ENCODE assay signal across 7 cellular contexts in the genomic region with DNA sequence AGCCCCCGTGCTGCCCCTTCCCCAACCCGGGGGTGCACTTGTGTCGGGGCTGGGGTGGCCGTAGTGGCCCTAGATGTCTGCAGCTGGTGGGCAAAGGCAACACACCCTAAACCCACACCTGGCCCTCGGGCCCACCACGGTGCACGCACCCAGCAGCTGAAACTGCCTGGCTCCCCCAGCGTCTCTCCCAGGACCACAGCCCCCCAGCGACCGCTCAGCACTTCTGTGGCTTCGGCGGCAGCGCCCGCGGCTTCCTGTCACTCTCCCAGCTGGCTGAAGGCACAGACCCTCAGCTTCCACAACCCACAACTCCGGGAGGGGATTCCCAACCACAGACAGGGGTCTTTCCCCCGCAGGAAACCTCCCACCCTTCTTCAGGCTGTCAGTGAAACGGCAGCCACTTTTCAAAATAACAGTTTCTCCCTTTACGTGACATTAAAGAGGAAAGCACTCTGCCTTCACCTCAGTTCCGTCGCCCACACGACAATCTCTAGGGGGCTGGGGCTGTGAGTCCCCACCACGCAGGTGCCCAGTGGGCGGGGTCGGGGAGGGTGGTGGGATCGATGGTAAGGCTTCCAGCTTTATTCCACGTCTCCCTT. TPM values are rescaled to one million over a fixed set of nuclear protein-coding genes. Genes with fewer than 3 reads are reported as not detected.
A peak's percentile ranks its signal among the peaks of the same experiment; 100 is the strongest.
DNase-seq lines count a peak whose midpoint lies in the region; ATAC-seq and TF ChIP-seq lines count a peak whose summit lies in the region.

No MANE protein-coding gene starts in this region.

- intact Hi-C loops in mammary epithelial cell (cut with micrococcal nuclease) = no loop called here

- no peaks in the 10 kb centered on the region for H3K79me2 ChIP-seq in mammary epithelial cell (ENCODE audit: insufficient read depth, low read length)

- no peak for TF ChIP-seq POLR2A in suprapubic skin (IDR thresholded peaks at IDR 0.05)

- H3K9me3 ChIP-seq in muscle layer of duodenum (ENCODE audit: control insufficient read depth in 1 of 2, low read length in 2 of 2) = peaks cover 3 to 4% of the 10 kb centered on the region in 2 donors
- no peaks in the 10 kb centered on the region for H3K9me3 ChIP-seq in suprapubic skin
- H3K9me3 ChIP-seq in mammary epithelial cell (replicated peaks; ENCODE audit: insufficient read depth, low read length) = peaks cover 19% of the 10 kb centered on the region

- H3K27ac ChIP-seq in muscle layer of duodenum (ENCODE audit: low read length) (peak overlapping the region; percentile 82), suprapubic skin (peak overlapping the region; percentile 85), mammary epithelial cell (ENCODE audit: insufficient read depth, low read depth, low read length) (no peak overlapping the region)

- dilution Hi-C loops in mammary epithelial cell (cut with HindIII; ENCODE audit: low sequenced_read_pairs) = loop anchor here (25.0 kb wide), 1 partner anchor 470 kb away; no protein-coding TSS in a partner anchor

- no peak overlapping the region for H2AFZ ChIP-seq in mammary epithelial cell (ENCODE audit: low read depth, low read length)

- H3K4me2 ChIP-seq in mammary epithelial cell (ENCODE audit: insufficient read depth, low read depth, low read length) = no peak overlapping the region

- H3K36me3 ChIP-seq in muscle layer of duodenum (ENCODE audit: control insufficient read depth in 1 of 2, insufficient read depth in 2 of 2, low read length in 2 of 2) (no peaks in the 10 kb centered on the region), suprapubic skin (no peaks in the 10 kb centered on the region), mammary epithelial cell (ENCODE audit: insufficient read depth, low read length) (no peaks in the 10 kb centered on the region)

- ATAC-seq in T-cell (replicated peaks in 1 of 4) (peak in 3 of 4 experiments; percentile 28 to 73 (median 39)), HG03108 (IDR thresholded peaks at IDR 0.05; ENCODE audit: unreplicated experiment) (no peak)

- in situ Hi-C loops in mammary epithelial cell (cut with MboI; ENCODE audit: low sequenced_read_pairs in 2 of 2) = no loop called here

- H3K27me3 Mint-ChIP-seq in T-cell (peaks cover 19 to 42% of the 10 kb centered on the region in 2 donors), chondrocyte (ENCODE audit: low read depth) (no peaks in the 10 kb centered on the region)

- TF ChIP-seq EP300 in suprapubic skin (IDR thresholded peaks at IDR 0.05) = no peak

- WGBS in suprapubic skin = 56% methylated on average over 27 of the region's 27 CpGs
- WGBS in mammary epithelial cell (ENCODE audit: low coverage, missing lambda C conversion rate) = 98% methylated on average over 7 of the region's 27 CpGs

- H3K27ac Mint-ChIP-seq in T-cell = no peak overlapping the region
- peak overlapping the region; percentile 95 for H3K27ac Mint-ChIP-seq in chondrocyte (ENCODE audit: unreplicated experiment)

- TF ChIP-seq CTCF in chondrocyte (IDR thresholded peaks at IDR 0.05) (no peak), suprapubic skin (IDR thresholded peaks at IDR 0.05) (no peak), mammary epithelial cell (conservative IDR thresholded peaks at IDR 0.05 in 1 of 2, IDR thresholded peaks at IDR 0.05 in 1 of 2; ENCODE audit: extremely low read depth in 1 of 2, insufficient read depth in 1 of 2, low read depth in 1 of 2, low read length in 2 of 2) (no peak)

- H3K4me1 ChIP-seq in muscle layer of duodenum (ENCODE audit: control insufficient read depth in 1 of 2, insufficient read depth in 2 of 2, low read length in 2 of 2) (peaks cover 0 to 23% of the 10 kb centered on the region in 2 donors), suprapubic skin (peaks cover 53% of the 10 kb centered on the region), mammary epithelial cell (ENCODE audit: insufficient read depth, low read length) (peaks cover 24% of the 10 kb centered on the region)

- no peaks in the 10 kb centered on the region for H3K36me3 Mint-ChIP-seq in T-cell
- H3K36me3 Mint-ChIP-seq in chondrocyte (ENCODE audit: low read depth) = no peaks in the 10 kb centered on the region

- H3K27me3 ChIP-seq in muscle layer of duodenum (ENCODE audit: low read depth, low read length) (no peaks in the 10 kb centered on the region), suprapubic skin (peaks cover 4% of the 10 kb centered on the region), mammary epithelial cell (ENCODE audit: insufficient read depth, low read length) (no peaks in the 10 kb centered on the region)

- BruUV-seq in mammary epithelial cell (replicated peaks; lab: Mats Ljungman, UMichigan) = no TSS peak

- peak overlapping the region; percentile 34 to 76 (median 49) for H3K4me3 Mint-ChIP-seq in T-cell
- H3K4me3 Mint-ChIP-seq in chondrocyte (ENCODE audit: unreplicated experiment) = no peak overlapping the region

- H3K4me1 Mint-ChIP-seq in T-cell (peaks cover 14 to 17% (median 17%) of the 10 kb centered on the region in 3 donors), chondrocyte (ENCODE audit: low read depth) (peaks cover 74% of the 10 kb centered on the region)

- CTCF ChIA-PET in T-cell (lab: Charles Lee) (no interaction called here), mammary epithelial cell (lab: Charles Lee; ENCODE audit: low non-redundant PET) (no interaction called here)

- DNase-seq in T-cell (peak in 23 of 34 experiments; percentile 5 to 51 (median 23)), chondrocyte (ENCODE audit: low spot score) (peak; percentile 74), suprapubic skin (ENCODE audit: low spot score in 2 of 2) (peak in 1 of 2 donors; percentile 65), COR-L47 (lab: John Stamatoyannopoulos, UW) (no peak), mammary epithelial cell (no peak)

- H4K20me1 ChIP-seq in mammary epithelial cell (ENCODE audit: insufficient read depth, low read length) = no peaks in the 10 kb centered on the region

- H3K4me3 ChIP-seq in muscle layer of duodenum (ENCODE audit: low read depth in 1 of 2, low read length in 2 of 2) (peak overlapping the region in 1 of 2 donors; percentile 37), suprapubic skin (no peak overlapping the region), mammary epithelial cell (replicated peaks in 1 of 3; ENCODE audit: insufficient read depth in 1 of 3, low read depth in 2 of 3, low read length in 3 of 3) (no peak overlapping the region)

- POLR2A ChIA-PET in T-cell (lab: Charles Lee) = no interaction called here

- no peak overlapping the region for H3K9ac ChIP-seq in mammary epithelial cell (ENCODE audit: insufficient read depth, low read length)

- H3K9me3 Mint-ChIP-seq in T-cell (no peaks in the 10 kb centered on the region), chondrocyte (ENCODE audit: low read depth) (peaks cover 7% of the 10 kb centered on the region)

RNA-seq across cellular contexts. Expression of a gene that starts 40.7 kb away (rescaled TPM):
- total RNA-seq in T-cell = 10 to 100 TPM; 33.8 to 85.2 (median 60.7) TPM
- total RNA-seq in chondrocyte = 1,314 to 1,671 TPM (median 1,646 TPM) in 3 replicates
- 100 to 1,000 TPM in 3 of 4 donors, 10 to 100 TPM in 1; 88.9 to 150 (median 126) TPM for total RNA-seq in suprapubic skin
- 10 to 100 TPM in 1 of 2 donors, under 1 TPM in 1; 0.87 to 47.0 TPM for total RNA-seq in mammary epithelial cell
- polyA plus RNA-seq in mammary epithelial cell = 0.74 TPM
- not detected for polyA minus RNA-seq in mammary epithelial cell

Comparison
In these comparisons a context has a peak if more than half of its experiments do, and no peak if none do; other contexts are left out.
1. DNase-seq: peak in T-cell (23 of 34) and chondrocyte (single experiment); none in COR-L47 (single experiment) and mammary epithelial cell (single experiment).